20 cellular contexts compared by ENCODE assay signal in genomic region chr18:45528712-45529336, GRCh38.
DNase-seq lines count a peak whose midpoint lies in the region; ATAC-seq and TF ChIP-seq lines count a peak whose summit lies in the region.
"Had no signal": no experiment of that assay in that cellular context is flagged by ENCODE, and none has a peak within 500 bp of the region (broad histone marks: within the 10 kb centered on the region; RNA-seq: fewer than 3 reads in every experiment).

No MANE protein-coding gene starts in this region.

- H3K4me1 ChIP-seq in IMR-90 (ENCODE audit: control insufficient read depth, insufficient read depth, low read length) (no peaks in the 10 kb centered on the region), mesenchymal stem cell (ENCODE audit: control insufficient read depth, insufficient read depth, low read depth, low read length) (no peaks in the 10 kb centered on the region), PC-9 (replicated peaks; ENCODE audit: insufficient read depth) (no peaks in the 10 kb centered on the region)
- H3K4me1 ChIP-seq: Caco-2 had no signal

- no peak overlapping the region for H3K4me3 ChIP-seq in IMR-90 (ENCODE audit: insufficient read depth, low read depth, low read length)
- H3K4me3 ChIP-seq in mesenchymal stem cell (ENCODE audit: insufficient read depth in 1 of 2, low read depth in 1 of 2, low read length in 2 of 2): no peak overlapping the region
- H3K4me3 ChIP-seq in PC-9: no peak overlapping the region
- H3K4me3 ChIP-seq: SK-N-MC had no signal

- in situ Hi-C loops in IMR-90 (cut with MboI; ENCODE audit: low sequenced_read_pairs): no loop called here

- H3K27me3 Mint-ChIP-seq in T-helper 17 cell: peaks cover 23% of the 10 kb centered on the region

- no peak for TF ChIP-seq POLR2A in IMR-90 (IDR thresholded peaks at IDR 0.05; ENCODE audit: low read depth, low read length)

- no peak overlapping the region for H3K27ac Mint-ChIP-seq in T-helper 17 cell
- H3K27ac Mint-ChIP-seq: B cell; CD8-positive, alpha-beta T cell; T-helper 1 cell treated with Interleukin-12 subunit alpha and Interleukin-12 subunit beta and Interleukin-4 antibody, amounts not matched to agents 30 μg/mL and 1 μg/mL, for 36 hours had no signal

- H3K79me1 ChIP-seq in IMR-90 (ENCODE audit: low read depth in 1 of 2, low read length in 2 of 2): no peaks in the 10 kb centered on the region
- no peaks in the 10 kb centered on the region for H3K79me1 ChIP-seq in mesenchymal stem cell (replicated peaks; ENCODE audit: low read length, poor library complexity, severe bottlenecking)

- H3K4me2 ChIP-seq in IMR-90 (ENCODE audit: low read depth, low read length): no peak overlapping the region
- H3K4me2 ChIP-seq in mesenchymal stem cell (ENCODE audit: low read length, poor library complexity, severe bottlenecking): no peak overlapping the region
- no peak overlapping the region for H3K4me2 ChIP-seq in PC-9

- H3K27me3 ChIP-seq in IMR-90 (ENCODE audit: control insufficient read depth, insufficient read depth, low read length) (no peaks in the 10 kb centered on the region; the same call in 1 of the 2 replicates), mesenchymal stem cell (ENCODE audit: control insufficient read depth in 1 of 2, insufficient read depth in 1 of 2, low read length in 2 of 2) (no peaks in the 10 kb centered on the region), PC-9 (ENCODE audit: insufficient read depth, low read depth) (peaks cover 2% of the 10 kb centered on the region; the same call in 1 of the 2 replicates)

- H3K18ac ChIP-seq in IMR-90 (ENCODE audit: low read depth, low read length) (no peak overlapping the region), mesenchymal stem cell (ENCODE audit: low read depth in 1 of 2, low read length in 2 of 2) (no peak overlapping the region)

- TF ChIP-seq RAD21 in IMR-90 (IDR thresholded peaks at IDR 0.05; ENCODE audit: low read length): no peak

- BruUV-seq in IMR-90 (replicated peaks; lab: Mats Ljungman, UMichigan): no TSS peak
- no TSS peak for BruUV-seq in PC-9 (replicated peaks; lab: Mats Ljungman, UMichigan)

- H2AK5ac ChIP-seq in IMR-90 (ENCODE audit: low read depth, low read length) (no peak overlapping the region), mesenchymal stem cell (ENCODE audit: low read length, severe bottlenecking) (peak overlapping the region; percentile 57)

- intact Hi-C loops in IMR-90 (cut with micrococcal nuclease) (no loop called here), PC-9 (cut with micrococcal nuclease; ENCODE audit: unreplicated experiment) (no loop called here)

- H3K9ac ChIP-seq in IMR-90 (ENCODE audit: low read depth, low read length) (no peak overlapping the region), mesenchymal stem cell (ENCODE audit: low read length) (no peak overlapping the region)

- H2AFZ ChIP-seq in IMR-90 (replicated peaks; ENCODE audit: low read length, poor library complexity) (no peak overlapping the region), mesenchymal stem cell (ENCODE audit: low read depth, low read length) (no peak overlapping the region), PC-9 (no peak overlapping the region)

- H3K9me1 ChIP-seq in IMR-90 (ENCODE audit: insufficient read depth, low read length): no peaks in the 10 kb centered on the region

- no peak overlapping the region for H3K56ac ChIP-seq in IMR-90 (ENCODE audit: extremely low read depth, insufficient read depth, low read length)

- H2BK120ac ChIP-seq in IMR-90 (ENCODE audit: low read depth, low read length) (no peak overlapping the region), mesenchymal stem cell (ENCODE audit: low read depth, low read length) (no peak overlapping the region)

- H2BK20ac ChIP-seq in IMR-90 (ENCODE audit: low read depth, low read length): no peak overlapping the region

- ATAC-seq in IMR-90 (ENCODE audit: low read depth) (no peak), T-helper 17 cell (no peak)
- ATAC-seq: CD8-positive, alpha-beta T cell had no signal

- no peaks in the 10 kb centered on the region for H3K9me3 ChIP-seq in IMR-90 (ENCODE audit: control insufficient read depth, insufficient read depth, low read length)
- no peaks in the 10 kb centered on the region for H3K9me3 ChIP-seq in mesenchymal stem cell (ENCODE audit: control insufficient read depth, low read length)
- no peaks in the 10 kb centered on the region for H3K9me3 ChIP-seq in T-helper 17 cell (ENCODE audit: control insufficient read depth, low read length, poor library complexity, severe bottlenecking)
- no peaks in the 10 kb centered on the region for H3K9me3 ChIP-seq in PC-9 (ENCODE audit: insufficient read depth, low read depth)
- H3K9me3 ChIP-seq: Caco-2 had no signal

- H2BK5ac ChIP-seq in IMR-90 (ENCODE audit: low read depth, low read length, poor library complexity, severe bottlenecking): no peak overlapping the region
- no peak overlapping the region for H2BK5ac ChIP-seq in mesenchymal stem cell (ENCODE audit: low read depth, low read length, poor library complexity, severe bottlenecking)

- no CpG with 5 or more reads among the region's 2 CpGs for WGBS in IMR-90 (ENCODE audit: extremely low coverage in 2 of 2, insufficient read length in 1 of 2), 2 experiments
- WGBS in mesenchymal stem cell: 44% methylated on average over 2 of the region's 2 CpGs

- H3K79me2 ChIP-seq in PC-9 (ENCODE audit: low read depth): no peaks in the 10 kb centered on the region

- dilution Hi-C loops in IMR-90 (cut with HindIII; ENCODE audit: low sequenced_read_pairs, unreplicated experiment): no loop called here

- DNase-seq in NCI-H345 (lab: John Stamatoyannopoulos, UW): peak; percentile 3
- no peak for DNase-seq in NCI-H345 treated with DMSO at 0.1 percent for 48 hours (lab: John Stamatoyannopoulos, UW; ENCODE audit: unreplicated experiment)
- DNase-seq in IMR-90: no peak
- peak; percentile 33 for DNase-seq in NCI-H69 (lab: John Stamatoyannopoulos, UW)
- DNase-seq in mesenchymal stem cell: no peak
- no peak for DNase-seq in T-helper 17 cell
- DNase-seq in PC-9: no peak
- DNase-seq: Caco-2; CD8-positive, alpha-beta T cell; NCI-H1105 treated with DMSO at 0.1 percent for 48 hours; NCI-H1694; NCI-H2081; NCI-H446 treated with DMSO at 0.1 percent for 48 hours; NCI-H526; SIG-M5; T1000 had no signal

- H3F3A ChIP-seq in PC-9 (ENCODE audit: insufficient read depth, low read depth): no peaks in the 10 kb centered on the region

- no peaks in the 10 kb centered on the region for H3K4me1 Mint-ChIP-seq in T-helper 17 cell
- H3K4me1 Mint-ChIP-seq: B cell had no signal

- H4K91ac ChIP-seq in IMR-90 (ENCODE audit: insufficient read depth, low read depth, low read length) (no peak overlapping the region), mesenchymal stem cell (ENCODE audit: low read length) (no peak overlapping the region)

- CTCF ChIA-PET in IMR-90 (lab: Yijun Ruan, JAX): no interaction called here
- CTCF ChIA-PET in PC-9 (lab: Charles Lee): no interaction called here

- H4K20me1 ChIP-seq in IMR-90 (ENCODE audit: insufficient read depth, low read length) (no peaks in the 10 kb centered on the region), PC-9 (ENCODE audit: insufficient read depth) (no peaks in the 10 kb centered on the region)

- H4K8ac ChIP-seq in IMR-90 (ENCODE audit: low read depth in 2 of 2, low read length in 2 of 2): no peak overlapping the region
- no peak overlapping the region for H4K8ac ChIP-seq in mesenchymal stem cell (ENCODE audit: low read length)

- POLR2A ChIA-PET in IMR-90 (lab: Charles Lee; ENCODE audit: unreplicated experiment) (interaction anchor here (0.6 kb wide), 1 partner anchor 23 kb away, joined by 3 read pairs; no protein-coding TSS in a partner anchor), PC-9 (lab: Charles Lee; ENCODE audit: unreplicated experiment) (no interaction called here)

- no peak for TF ChIP-seq CTCF in IMR-90 (conservative IDR thresholded peaks at IDR 0.05; ENCODE audit: low read depth, low read length)
- TF ChIP-seq CTCF in PC-9 (conservative IDR thresholded peaks at IDR 0.05): no peak

- no peak overlapping the region for H4K5ac ChIP-seq in IMR-90 (ENCODE audit: low read depth, low read length)

- H3K36me3 Mint-ChIP-seq in T-helper 17 cell (ENCODE audit: low read depth): peaks cover 4% of the 10 kb centered on the region
- H3K36me3 Mint-ChIP-seq: CD8-positive, alpha-beta T cell had no signal

- no peaks in the 10 kb centered on the region for H3K9me2 ChIP-seq in PC-9 (ENCODE audit: insufficient read depth)

- H3K23ac ChIP-seq in IMR-90 (ENCODE audit: low read depth, low read length) (no peak overlapping the region), mesenchymal stem cell (ENCODE audit: low read length in 2 of 2) (no peak overlapping the region)

- H3K14ac ChIP-seq in IMR-90 (replicated peaks; ENCODE audit: low read depth, low read length) (no peak overlapping the region), mesenchymal stem cell (ENCODE audit: low read length in 2 of 2) (no peak overlapping the region)

- H3K27ac ChIP-seq in IMR-90 (ENCODE audit: insufficient read depth, low read length) (no peak overlapping the region), mesenchymal stem cell (ENCODE audit: low read length, poor library complexity, severe bottlenecking) (no peak overlapping the region), PC-9 (no peak overlapping the region)
- H3K27ac ChIP-seq: C4-2B, SK-N-MC had no signal

- no peak overlapping the region for H2AK9ac ChIP-seq in IMR-90 (replicated peaks; ENCODE audit: low read depth, low read length, poor library complexity)

- H2BK15ac ChIP-seq in IMR-90 (ENCODE audit: low read depth, low read length) (no peak overlapping the region), mesenchymal stem cell (ENCODE audit: low read depth, poor library complexity, severe bottlenecking) (no peak overlapping the region)

- H3K36me3 ChIP-seq in IMR-90 (ENCODE audit: control insufficient read depth, insufficient read depth, low read length) (no peaks in the 10 kb centered on the region), mesenchymal stem cell (ENCODE audit: control insufficient read depth in 1 of 2, insufficient read depth in 2 of 2, low read depth in 1 of 2, low read length in 2 of 2) (no peaks in the 10 kb centered on the region), PC-9 (ENCODE audit: low read depth) (no peaks in the 10 kb centered on the region)

- H3K4me3 Mint-ChIP-seq in T-helper 17 cell: no peak overlapping the region
- H3K4me3 Mint-ChIP-seq: B cell; CD8-positive, alpha-beta T cell; T-helper 1 cell treated with Interleukin-12 subunit alpha and Interleukin-12 subunit beta and Interleukin-4 antibody, amounts not matched to agents 30 μg/mL and 1 μg/mL, for 36 hours had no signal

- no peak overlapping the region for H2BK12ac ChIP-seq in mesenchymal stem cell (ENCODE audit: low read length in 2 of 2)

- H3K4ac ChIP-seq in IMR-90 (ENCODE audit: low read depth, low read length) (no peak overlapping the region), mesenchymal stem cell (ENCODE audit: low read depth in 1 of 2, low read length in 2 of 2) (no peak overlapping the region)

TF ChIP-seq in IMR-90, 13 proteins besides CTCF, POLR2A, EP300 and RAD21 (continues in another document):
- no peak for TF ChIP-seq MXI1 (IDR thresholded peaks at IDR 0.05; ENCODE audit: borderline replicate concordance, low read depth, low read length)

Comparison
In these comparisons a context has a peak if more than half of its experiments do, and no peak if none do; other contexts are left out.
1. DNase-seq: peak in NCI-H345 (single experiment) and NCI-H69 (single experiment); none in NCI-H345 treated with DMSO at 0.1 percent for 48 hours (single experiment), IMR-90 (single experiment), mesenchymal stem cell (single experiment), T-helper 17 cell (0 of 3) and PC-9 (0 of 2).